11 cellular contexts compared by ENCODE assay signal in genomic region chr19:42466521-42467436, GRCh38. TPM values are rescaled to one million over a fixed set of nuclear protein-coding genes. Genes with fewer than 3 reads are reported as not detected.
DNase-seq lines count a peak whose midpoint lies in the region; ATAC-seq and TF ChIP-seq lines count a peak whose summit lies in the region.
"Had no signal": no experiment of that assay in that cellular context is flagged by ENCODE, and none has a peak within 500 bp of the region (broad histone marks: within the 10 kb centered on the region; RNA-seq: fewer than 3 reads in every experiment).

No MANE protein-coding gene starts in this region.

- DNase-seq in Right ventricle myocardium inferior (ENCODE audit: missing footprints) = no peak
- no peak for DNase-seq in right atrium auricular region (ENCODE audit: low spot score)
- DNase-seq in SK-N-SH = no peak
- DNase-seq in left ventricle myocardium inferior = no peak
- no peak for DNase-seq in testis
- no peak for DNase-seq in glutamatergic neuron
- DNase-seq: activated CD8-positive, alpha-beta memory T cell treated with anti-CD3 and anti-CD28 coated beads for 24 hours; central memory CD4-positive, alpha-beta T cell; hippocampal formation had no signal

- TF ChIP-seq RAD21 in SK-N-SH (IDR thresholded peaks at IDR 0.05; ENCODE audit: low read length) = no peak

- no peaks in the 10 kb centered on the region for H3K9me3 Mint-ChIP-seq in glutamatergic neuron (ENCODE audit: unreplicated experiment)

- H3K27me3 Mint-ChIP-seq in glutamatergic neuron (ENCODE audit: unreplicated experiment) = peaks cover 2% of the 10 kb centered on the region

- H3K9me3 ChIP-seq in right atrium auricular region (no peaks in the 10 kb centered on the region), SK-N-SH (no peaks in the 10 kb centered on the region), left ventricle myocardium inferior (replicated peaks) (no peaks in the 10 kb centered on the region), testis (no peaks in the 10 kb centered on the region)

- H3K79me2 ChIP-seq in SK-N-SH (ENCODE audit: insufficient read depth) = no peaks in the 10 kb centered on the region

- H3K4me2 ChIP-seq in SK-N-SH = no peak overlapping the region

- intact Hi-C loops in Right ventricle myocardium inferior (cut with DNase I) = loop anchor here (5.0 kb wide), 1 partner anchor 61 kb away; the partner anchor contains the start of gene CEACAM1
- intact Hi-C loops in left ventricle myocardium inferior (cut with micrococcal nuclease) = no loop called here
- intact Hi-C loops in testis (cut with DNase I; ENCODE audit: low total_unique reads) = no loop called here

- WGBS in SK-N-SH (ENCODE audit: low lambda C conversion rate) = 82% methylated on average over 6 of the region's 6 CpGs
- WGBS in testis, 2 donors = 56 to 66% methylated on average over 6 of the region's 6 CpGs

- H3K27me3 ChIP-seq in right atrium auricular region (no peaks in the 10 kb centered on the region), SK-N-SH (ENCODE audit: insufficient read depth) (no peaks in the 10 kb centered on the region), left ventricle myocardium inferior (ENCODE audit: low read depth) (peaks cover 4% of the 10 kb centered on the region), testis (no peaks in the 10 kb centered on the region)

- peaks cover 9% of the 10 kb centered on the region for H3K4me1 Mint-ChIP-seq in glutamatergic neuron (ENCODE audit: low read depth, unreplicated experiment)

- no peak overlapping the region for H3K9ac ChIP-seq in SK-N-SH

- H3K27ac ChIP-seq in right atrium auricular region (no peak overlapping the region), SK-N-SH (ENCODE audit: low read depth in 2 of 2, low read length in 1 of 2) (0 out of 4 replicates have a peak overlapping the region, but pooled peaks of 1 of the 2 experiments have one; percentile 0), left ventricle myocardium inferior (replicated peaks) (peak overlapping the region; percentile 78), testis (peak overlapping the region; percentile 14 to 27)

- H3K4me3 Mint-ChIP-seq in glutamatergic neuron (ENCODE audit: unreplicated experiment) = no peak overlapping the region

- peaks cover 0 to 18% of the 10 kb centered on the region in 2 donors for H3K4me1 ChIP-seq in right atrium auricular region
- peaks cover 0 to 11% of the 10 kb centered on the region in 2 experiments; a peak in 2 of 4 replicates for H3K4me1 ChIP-seq in SK-N-SH (ENCODE audit: control insufficient read depth in 1 of 2, insufficient read depth in 2 of 2, low read depth in 1 of 2, low read length in 1 of 2)
- peaks cover 21% of the 10 kb centered on the region for H3K4me1 ChIP-seq in left ventricle myocardium inferior
- H3K4me1 ChIP-seq in testis = peaks cover 20% of the 10 kb centered on the region

- H3K9me2 ChIP-seq in SK-N-SH = no peaks in the 10 kb centered on the region

- POLR2A ChIA-PET in SK-N-SH (lab: Yijun Ruan, JAX) = interaction anchor here (0.9 kb wide), 1 partner anchor 8 kb away, joined by 4 read pairs; no protein-coding TSS in a partner anchor

- H4K20me1 ChIP-seq in SK-N-SH (ENCODE audit: insufficient read depth) = no peaks in the 10 kb centered on the region

- TF ChIP-seq CTCF in right atrium auricular region (IDR thresholded peaks at IDR 0.05) (no peak), SK-N-SH (IDR thresholded peaks at IDR 0.05) (no peak), left ventricle myocardium inferior (IDR thresholded peaks at IDR 0.05; ENCODE audit: borderline replicate concordance) (no peak), testis (IDR thresholded peaks at IDR 0.05) (no peak), glutamatergic neuron (IDR thresholded peaks at IDR 0.05; ENCODE audit: partially characterized antibody, unreplicated experiment) (no peak)

- no peaks in the 10 kb centered on the region for H3F3A ChIP-seq in SK-N-SH (replicated peaks; ENCODE audit: insufficient read depth)

- CTCF ChIA-PET in SK-N-SH (lab: Yijun Ruan, JAX) = interaction anchor here (0.7 to 2.2 kb wide), 9 partner anchors 15 to 130 kb away, joined by 3 to 7 read pairs (median 4); partner anchors contain the start of gene CEACAM1

- no peak overlapping the region for H3K27ac Mint-ChIP-seq in glutamatergic neuron (ENCODE audit: unreplicated experiment)

- H3K36me3 Mint-ChIP-seq in glutamatergic neuron (ENCODE audit: unreplicated experiment) = no peaks in the 10 kb centered on the region

- ATAC-seq in Right ventricle myocardium inferior (peak; percentile 37), HG02870 (IDR thresholded peaks at IDR 0.05; ENCODE audit: unreplicated experiment) (no peak), GM19395 (IDR thresholded peaks at IDR 0.05; ENCODE audit: unreplicated experiment) (no peak)

- no peak for TF ChIP-seq EP300 in SK-N-SH (IDR thresholded peaks at IDR 0.05; ENCODE audit: borderline replicate concordance in 1 of 2, low read depth in 1 of 2, low read length in 1 of 2)

- no peak overlapping the region for H3K4me3 ChIP-seq in right atrium auricular region
- H3K4me3 ChIP-seq in SK-N-SH (ENCODE audit: low read depth in 2 of 2, low read length in 1 of 2) = no peak overlapping the region
- no peak overlapping the region for H3K4me3 ChIP-seq in left ventricle myocardium inferior
- H3K4me3 ChIP-seq in testis = no peak overlapping the region

- no peak for TF ChIP-seq POLR2A in testis (IDR thresholded peaks at IDR 0.05)

- no peaks in the 10 kb centered on the region for H3K36me3 ChIP-seq in right atrium auricular region
- H3K36me3 ChIP-seq in SK-N-SH (replicated peaks in 1 of 2; ENCODE audit: control insufficient read depth in 1 of 2, insufficient read depth in 2 of 2, low read length in 1 of 2) = no peaks in the 10 kb centered on the region
- no peaks in the 10 kb centered on the region for H3K36me3 ChIP-seq in left ventricle myocardium inferior
- H3K36me3 ChIP-seq in testis (ENCODE audit: low read depth, missing control alignments) = no peaks in the 10 kb centered on the region

- no peak overlapping the region for H2AFZ ChIP-seq in SK-N-SH (ENCODE audit: low read depth)

TF ChIP-seq in SK-N-SH, 30 proteins besides CTCF, POLR2A, EP300 and RAD21:
- no peak for TF ChIP-seq SMC3 (IDR thresholded peaks at IDR 0.05; ENCODE audit: low read depth, low read length)
- TF ChIP-seq TCF12 (IDR thresholded peaks at IDR 0.05) = peak; percentile 5; the same call in 1 of the 2 replicates
- TF ChIP-seq NRF1 (IDR thresholded peaks at IDR 0.05; ENCODE audit: low read depth, low read length) = no peak

RNA-seq across cellular contexts. Expression of gene CXCL17, which starts 24.0 kb away (rescaled TPM):
- total RNA-seq in Right ventricle myocardium inferior (not detected), right atrium auricular region (not detected), left ventricle myocardium inferior (not detected), testis (not detected), glutamatergic neuron (ENCODE audit: unreplicated experiment) (not detected)
- polyA plus RNA-seq in SK-N-SH (2012; rRNA removed) (not detected in 2 replicates), testis (ENCODE audit: insufficient read depth, low read depth, low replicate concordance) (not detected)
- polyA plus RNA-seq in SK-N-SH (2012; cell fraction: cytosol; rRNA removed) = not detected in 2 replicates
- polyA plus RNA-seq in SK-N-SH (2012; cell fraction: nucleus; rRNA removed) = not detected in 2 replicates

RNA-seq across cellular contexts. Expression of gene LIPE, which starts 39.6 kb away (rescaled TPM):
- 67.7 TPM for total RNA-seq in Right ventricle myocardium inferior
- 10 to 100 TPM; 11.6 to 36.5 TPM for total RNA-seq in right atrium auricular region
- 3.2 and 4.4 TPM in 2 replicates for polyA plus RNA-seq in SK-N-SH (2012; rRNA removed)
- 1.4 and 3.0 TPM in 2 replicates for polyA plus RNA-seq in SK-N-SH (2012; cell fraction: cytosol; rRNA removed)
- polyA plus RNA-seq in SK-N-SH (2012; cell fraction: nucleus; rRNA removed) = 5.1 and 5.2 TPM in 2 replicates
- 55.8 TPM for total RNA-seq in left ventricle myocardium inferior
- total RNA-seq in testis = 10 to 100 TPM; 49.2 to 73.5 TPM
- polyA plus RNA-seq in testis (ENCODE audit: insufficient read depth, low read depth, low replicate concordance) = 131 TPM
- total RNA-seq in glutamatergic neuron (ENCODE audit: unreplicated experiment) = 39.0 TPM

Comparison
In these comparisons a context has a peak if more than half of its experiments do, and no peak if none do; other contexts are left out.
1. H3K27ac ChIP-seq: peak in left ventricle myocardium inferior (single experiment) and testis (2 of 2); none in right atrium auricular region (0 of 2).